In the genomic region with DNA sequence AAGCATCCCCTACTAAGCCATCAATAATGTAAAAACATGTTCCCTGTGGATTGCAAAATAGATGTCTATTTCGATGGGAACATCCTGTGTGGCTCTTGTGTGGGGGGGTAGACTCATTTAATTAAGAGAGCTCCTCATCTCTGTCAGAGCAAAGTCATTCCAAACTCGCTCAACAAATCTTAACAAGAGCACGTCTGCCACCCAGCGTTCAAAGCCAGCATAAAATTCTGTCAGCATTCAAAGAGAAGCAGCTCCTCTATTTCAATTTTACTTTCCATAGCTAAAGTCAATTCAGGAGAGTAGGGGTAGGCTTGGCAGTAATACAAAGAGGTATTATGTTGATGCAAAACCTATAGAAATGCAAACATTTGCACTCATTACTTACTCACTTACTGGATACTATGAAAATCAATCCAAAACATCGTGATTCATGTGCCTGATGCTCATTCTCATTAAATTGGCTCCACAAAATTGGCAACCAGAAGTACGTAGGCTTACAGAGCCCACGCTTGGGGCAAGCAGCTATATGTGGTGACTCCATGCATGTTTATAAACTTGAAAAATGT, we compare ENCODE assay signal across 8 cellular contexts.
A peak's percentile ranks its signal among the peaks of the same experiment; 100 is the strongest.
DNase-seq lines count a peak whose midpoint lies in the region; ATAC-seq and TF ChIP-seq lines count a peak whose summit lies in the region.

No MANE protein-coding gene starts in this region.

- H3K36me3 ChIP-seq in OCI-LY7 (ENCODE audit: insufficient read depth, low read length) (no peaks in the 10 kb centered on the region), adrenal gland (replicated peaks in 1 of 2) (no peaks in the 10 kb centered on the region)

- no peak for TF ChIP-seq POLR2A in adrenal gland (IDR thresholded peaks at IDR 0.05)

- H3K4me3 ChIP-seq in OCI-LY7 (ENCODE audit: low read depth, low read length, poor library complexity, severe bottlenecking) = no peak overlapping the region
- H3K4me3 ChIP-seq in adrenal gland = no peak overlapping the region

- CTCF ChIA-PET in GM10248 (lab: Yijun Ruan, JAX) = interaction anchor here (0.9 to 2.2 kb wide), 17 partner anchors 9 to 811 kb away, joined by 3 to 9 read pairs (median 4); no protein-coding TSS in a partner anchor
- CTCF ChIA-PET in OCI-LY7 (lab: Charles Lee; ENCODE audit: unreplicated experiment) = no interaction called here

- TF ChIP-seq CTCF in GM10248 (IDR thresholded peaks at IDR 0.05; ENCODE audit: control extremely low read depth, extremely low read depth, low read depth, missing control alignments) (peak; percentile 48), OCI-LY7 (conservative IDR thresholded peaks at IDR 0.05; ENCODE audit: low read length) (peak; percentile 79), adrenal gland (IDR thresholded peaks at IDR 0.05) (peak; percentile 26 to 62 (median 50))

- no peak overlapping the region for H3K4me2 ChIP-seq in OCI-LY7 (ENCODE audit: low read length)

- no peak overlapping the region for H2AFZ ChIP-seq in OCI-LY7 (ENCODE audit: low read length)

- H3K9me3 ChIP-seq in OCI-LY7 (ENCODE audit: low read length) = no peaks in the 10 kb centered on the region
- H3K9me3 ChIP-seq in adrenal gland (replicated peaks in 1 of 3) = no peaks in the 10 kb centered on the region

- WGBS in adrenal gland, 4 donors = 24 to 28% (median 27%) methylated on average over 7 of the region's 7 CpGs

- POLR2A ChIA-PET in GM10248 (lab: Yijun Ruan, JAX) = no interaction called here
- POLR2A ChIA-PET in OCI-LY7 (lab: Charles Lee) = interaction anchor here (0.5 to 1.1 kb wide), 3 partner anchors 18 to 579 kb away, joined by 3 to 6 read pairs (median 4); no protein-coding TSS in a partner anchor

- no peaks in the 10 kb centered on the region for H3K79me2 ChIP-seq in OCI-LY7 (ENCODE audit: insufficient read depth, low read depth, low read length)

- H3K27me3 ChIP-seq in adrenal gland = no peaks in the 10 kb centered on the region

- H3K4me1 ChIP-seq in OCI-LY7 (ENCODE audit: insufficient read depth, low read length, poor library complexity, severe bottlenecking) (no peaks in the 10 kb centered on the region), adrenal gland (replicated peaks in 1 of 2) (no peaks in the 10 kb centered on the region)

- H4K20me1 ChIP-seq in OCI-LY7 (ENCODE audit: insufficient read depth, low read length) = no peaks in the 10 kb centered on the region

- BruUV-seq in OCI-LY7 (replicated peaks; lab: Mats Ljungman, UMichigan) = no TSS peak

- ATAC-seq in HG03439 (IDR thresholded peaks at IDR 0.05; ENCODE audit: unreplicated experiment) = peak; percentile 61

- H3K27ac ChIP-seq in OCI-LY7 (ENCODE audit: low read depth, low read length, poor library complexity, severe bottlenecking) = no peak overlapping the region
- no peak overlapping the region for H3K27ac ChIP-seq in adrenal gland

- intact Hi-C loops in OCI-LY7 (cut with micrococcal nuclease; ENCODE audit: unreplicated experiment) = no loop called here
- intact Hi-C loops in adrenal gland (cut with DNase I) = no loop called here

- DNase-seq in A172 (ENCODE audit: low spot score) (peak; percentile 52), GM10248 (ENCODE audit: extremely low spot score) (peak; percentile 20), OCI-LY7 (ENCODE audit: low spot score) (peak; percentile 44), adrenal gland (peak; percentile 26 to 81 (median 45)), hippocampal formation (lab: John Stamatoyannopoulos, UW) (peak; percentile 30 to 42), smooth muscle cell of the brain vasculature (ENCODE audit: low read depth, low spot score) (peak; percentile 26), OCI-M2 (lab: John Stamatoyannopoulos, UW; ENCODE audit: unreplicated experiment) (no peak)

- no peaks in the 10 kb centered on the region for H3K9me2 ChIP-seq in OCI-LY7 (ENCODE audit: insufficient read depth, low read length)
